Comparison of ENCODE assay signal across 1 cellular context in the genomic region with DNA sequence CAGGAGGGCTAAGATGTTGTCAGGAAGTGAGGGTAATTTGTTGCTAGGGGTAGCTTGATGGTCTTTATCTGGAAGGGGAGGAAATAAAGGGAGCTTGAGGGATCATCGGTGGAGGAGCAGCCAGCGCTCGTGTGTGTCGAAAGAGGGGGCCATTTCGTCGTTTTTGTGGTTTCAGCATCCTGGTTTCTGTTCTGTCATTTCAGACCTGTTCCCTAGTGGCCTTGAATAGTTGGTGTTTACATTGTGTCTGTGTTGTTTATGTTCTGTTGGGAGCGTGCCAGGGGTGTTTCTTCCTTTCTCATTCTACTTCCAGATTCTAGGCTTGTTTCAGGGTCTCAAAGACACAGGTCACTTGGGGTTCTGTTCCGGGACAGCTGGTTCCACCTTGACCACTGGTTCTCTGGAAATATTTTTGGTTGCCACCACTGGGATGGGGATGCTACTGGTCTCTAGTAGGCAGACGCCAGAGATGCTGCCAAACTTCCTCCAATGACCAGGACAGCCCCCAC.
TF ChIP-seq lines count a peak whose summit lies in the region.

No MANE protein-coding gene starts in this region.

TF ChIP-seq in HepG2, 621 proteins besides CTCF, POLR2A, EP300 and RAD21 (continued from another document and continues in another):
- TF ChIP-seq ZNF512 (CRISPR knock-in tag; IDR thresholded peaks at IDR 0.05), result no peak
- TF ChIP-seq, protein P1, sequence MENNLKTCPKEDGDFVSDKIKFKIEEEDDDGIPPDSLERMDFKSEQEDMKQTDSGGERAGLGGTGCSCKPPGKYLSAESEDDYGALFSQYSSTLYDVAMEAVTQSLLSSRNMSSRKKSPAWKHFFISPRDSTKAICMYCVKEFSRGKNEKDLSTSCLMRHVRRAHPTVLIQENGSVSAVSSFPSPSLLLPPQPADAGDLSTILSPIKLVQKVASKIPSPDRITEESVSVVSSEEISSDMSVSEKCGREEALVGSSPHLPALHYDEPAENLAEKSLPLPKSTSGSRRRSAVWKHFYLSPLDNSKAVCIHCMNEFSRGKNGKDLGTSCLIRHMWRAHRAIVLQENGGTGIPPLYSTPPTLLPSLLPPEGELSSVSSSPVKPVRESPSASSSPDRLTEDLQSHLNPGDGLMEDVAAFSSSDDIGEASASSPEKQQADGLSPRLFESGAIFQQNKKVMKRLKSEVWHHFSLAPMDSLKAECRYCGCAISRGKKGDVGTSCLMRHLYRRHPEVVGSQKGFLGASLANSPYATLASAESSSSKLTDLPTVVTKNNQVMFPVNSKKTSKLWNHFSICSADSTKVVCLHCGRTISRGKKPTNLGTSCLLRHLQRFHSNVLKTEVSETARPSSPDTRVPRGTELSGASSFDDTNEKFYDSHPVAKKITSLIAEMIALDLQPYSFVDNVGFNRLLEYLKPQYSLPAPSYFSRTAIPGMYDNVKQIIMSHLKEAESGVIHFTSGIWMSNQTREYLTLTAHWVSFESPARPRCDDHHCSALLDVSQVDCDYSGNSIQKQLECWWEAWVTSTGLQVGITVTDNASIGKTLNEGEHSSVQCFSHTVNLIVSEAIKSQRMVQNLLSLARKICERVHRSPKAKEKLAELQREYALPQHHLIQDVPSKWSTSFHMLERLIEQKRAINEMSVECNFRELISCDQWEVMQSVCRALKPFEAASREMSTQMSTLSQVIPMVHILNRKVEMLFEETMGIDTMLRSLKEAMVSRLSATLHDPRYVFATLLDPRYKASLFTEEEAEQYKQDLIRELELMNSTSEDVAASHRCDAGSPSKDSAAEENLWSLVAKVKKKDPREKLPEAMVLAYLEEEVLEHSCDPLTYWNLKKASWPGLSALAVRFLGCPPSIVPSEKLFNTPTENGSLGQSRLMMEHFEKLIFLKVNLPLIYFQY (CRISPR knock-in tag; IDR thresholded peaks at IDR 0.05; ENCODE audit: borderline replicate concordance), result no peak
- TF ChIP-seq, protein P2, sequence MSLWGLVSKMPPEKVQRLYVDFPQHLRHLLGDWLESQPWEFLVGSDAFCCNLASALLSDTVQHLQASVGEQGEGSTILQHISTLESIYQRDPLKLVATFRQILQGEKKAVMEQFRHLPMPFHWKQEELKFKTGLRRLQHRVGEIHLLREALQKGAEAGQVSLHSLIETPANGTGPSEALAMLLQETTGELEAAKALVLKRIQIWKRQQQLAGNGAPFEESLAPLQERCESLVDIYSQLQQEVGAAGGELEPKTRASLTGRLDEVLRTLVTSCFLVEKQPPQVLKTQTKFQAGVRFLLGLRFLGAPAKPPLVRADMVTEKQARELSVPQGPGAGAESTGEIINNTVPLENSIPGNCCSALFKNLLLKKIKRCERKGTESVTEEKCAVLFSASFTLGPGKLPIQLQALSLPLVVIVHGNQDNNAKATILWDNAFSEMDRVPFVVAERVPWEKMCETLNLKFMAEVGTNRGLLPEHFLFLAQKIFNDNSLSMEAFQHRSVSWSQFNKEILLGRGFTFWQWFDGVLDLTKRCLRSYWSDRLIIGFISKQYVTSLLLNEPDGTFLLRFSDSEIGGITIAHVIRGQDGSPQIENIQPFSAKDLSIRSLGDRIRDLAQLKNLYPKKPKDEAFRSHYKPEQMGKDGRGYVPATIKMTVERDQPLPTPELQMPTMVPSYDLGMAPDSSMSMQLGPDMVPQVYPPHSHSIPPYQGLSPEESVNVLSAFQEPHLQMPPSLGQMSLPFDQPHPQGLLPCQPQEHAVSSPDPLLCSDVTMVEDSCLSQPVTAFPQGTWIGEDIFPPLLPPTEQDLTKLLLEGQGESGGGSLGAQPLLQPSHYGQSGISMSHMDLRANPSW (CRISPR knock-in tag; IDR thresholded peaks at IDR 0.05; ENCODE audit: borderline replicate concordance), result 0 out of 2 replicates have a peak, but pooled peaks have one; percentile 35
- 0 out of 2 replicates have a peak, but pooled peaks have one; percentile 37 for TF ChIP-seq ZNF567 (CRISPR knock-in tag; IDR thresholded peaks at IDR 0.05; ENCODE audit: borderline replicate concordance)
- TF ChIP-seq HDAC2 (CRISPR knock-in tag; IDR thresholded peaks at IDR 0.05), result peak; percentile 46; the same call in 1 of the 2 replicates
- TF ChIP-seq DNMT3B (CRISPR knock-in tag; conservative IDR thresholded peaks at IDR 0.05), result no peak
- TF ChIP-seq HOXA5 (CRISPR knock-in tag; IDR thresholded peaks at IDR 0.05), result peak; percentile 66
- TF ChIP-seq, protein P3, sequence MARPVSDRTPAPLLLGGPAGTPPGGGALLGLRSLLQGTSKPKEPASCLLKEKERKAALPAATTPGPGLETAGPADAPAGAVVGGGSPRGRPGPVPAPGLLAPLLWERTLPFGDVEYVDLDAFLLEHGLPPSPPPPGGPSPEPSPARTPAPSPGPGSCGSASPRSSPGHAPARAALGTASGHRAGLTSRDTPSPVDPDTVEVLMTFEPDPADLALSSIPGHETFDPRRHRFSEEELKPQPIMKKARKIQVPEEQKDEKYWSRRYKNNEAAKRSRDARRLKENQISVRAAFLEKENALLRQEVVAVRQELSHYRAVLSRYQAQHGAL (CRISPR knock-in tag; IDR thresholded peaks at IDR 0.05; ENCODE audit: not compliant biosample characterization), result no peak
- TF ChIP-seq, protein P4, sequence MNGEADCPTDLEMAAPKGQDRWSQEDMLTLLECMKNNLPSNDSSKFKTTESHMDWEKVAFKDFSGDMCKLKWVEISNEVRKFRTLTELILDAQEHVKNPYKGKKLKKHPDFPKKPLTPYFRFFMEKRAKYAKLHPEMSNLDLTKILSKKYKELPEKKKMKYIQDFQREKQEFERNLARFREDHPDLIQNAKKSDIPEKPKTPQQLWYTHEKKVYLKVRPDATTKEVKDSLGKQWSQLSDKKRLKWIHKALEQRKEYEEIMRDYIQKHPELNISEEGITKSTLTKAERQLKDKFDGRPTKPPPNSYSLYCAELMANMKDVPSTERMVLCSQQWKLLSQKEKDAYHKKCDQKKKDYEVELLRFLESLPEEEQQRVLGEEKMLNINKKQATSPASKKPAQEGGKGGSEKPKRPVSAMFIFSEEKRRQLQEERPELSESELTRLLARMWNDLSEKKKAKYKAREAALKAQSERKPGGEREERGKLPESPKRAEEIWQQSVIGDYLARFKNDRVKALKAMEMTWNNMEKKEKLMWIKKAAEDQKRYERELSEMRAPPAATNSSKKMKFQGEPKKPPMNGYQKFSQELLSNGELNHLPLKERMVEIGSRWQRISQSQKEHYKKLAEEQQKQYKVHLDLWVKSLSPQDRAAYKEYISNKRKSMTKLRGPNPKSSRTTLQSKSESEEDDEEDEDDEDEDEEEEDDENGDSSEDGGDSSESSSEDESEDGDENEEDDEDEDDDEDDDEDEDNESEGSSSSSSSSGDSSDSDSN (CRISPR knock-in tag; IDR thresholded peaks at IDR 0.05), result 0 out of 2 replicates have a peak, but pooled peaks have one; percentile 31
- TF ChIP-seq, protein P5, sequence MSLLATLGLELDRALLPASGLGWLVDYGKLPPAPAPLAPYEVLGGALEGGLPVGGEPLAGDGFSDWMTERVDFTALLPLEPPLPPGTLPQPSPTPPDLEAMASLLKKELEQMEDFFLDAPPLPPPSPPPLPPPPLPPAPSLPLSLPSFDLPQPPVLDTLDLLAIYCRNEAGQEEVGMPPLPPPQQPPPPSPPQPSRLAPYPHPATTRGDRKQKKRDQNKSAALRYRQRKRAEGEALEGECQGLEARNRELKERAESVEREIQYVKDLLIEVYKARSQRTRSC (CRISPR knock-in tag; IDR thresholded peaks at IDR 0.05; ENCODE audit: low read depth), result no peak
- 0 out of 2 replicates have a peak, but pooled peaks have one; percentile 36 for TF ChIP-seq NFATC3 (CRISPR knock-in tag; IDR thresholded peaks at IDR 0.05)
- TF ChIP-seq TFAP4 (IDR thresholded peaks at IDR 0.05; ENCODE audit: borderline replicate concordance, low read depth), result no peak
- peak; percentile 69; the same call in 1 of the 2 replicates for TF ChIP-seq ERF (CRISPR knock-in tag; IDR thresholded peaks at IDR 0.05)
- TF ChIP-seq, protein P6, sequence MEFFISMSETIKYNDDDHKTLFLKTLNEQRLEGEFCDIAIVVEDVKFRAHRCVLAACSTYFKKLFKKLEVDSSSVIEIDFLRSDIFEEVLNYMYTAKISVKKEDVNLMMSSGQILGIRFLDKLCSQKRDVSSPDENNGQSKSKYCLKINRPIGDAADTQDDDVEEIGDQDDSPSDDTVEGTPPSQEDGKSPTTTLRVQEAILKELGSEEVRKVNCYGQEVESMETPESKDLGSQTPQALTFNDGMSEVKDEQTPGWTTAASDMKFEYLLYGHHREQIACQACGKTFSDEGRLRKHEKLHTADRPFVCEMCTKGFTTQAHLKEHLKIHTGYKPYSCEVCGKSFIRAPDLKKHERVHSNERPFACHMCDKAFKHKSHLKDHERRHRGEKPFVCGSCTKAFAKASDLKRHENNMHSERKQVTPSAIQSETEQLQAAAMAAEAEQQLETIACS (CRISPR knock-in tag; IDR thresholded peaks at IDR 0.05), result no peak
- TF ChIP-seq ELF3 (CRISPR knock-in tag; IDR thresholded peaks at IDR 0.05), result peak; percentile 86
- TF ChIP-seq DRAP1 (CRISPR knock-in tag; IDR thresholded peaks at IDR 0.05), result peak; percentile 21; the same call in 1 of the 2 replicates
- 0 out of 2 replicates have a peak, but pooled peaks have one; percentile 46 for TF ChIP-seq ZNF124 (CRISPR knock-in tag; IDR thresholded peaks at IDR 0.05)
- TF ChIP-seq ZNF343 (CRISPR knock-in tag; IDR thresholded peaks at IDR 0.05), result no peak
- peak; percentile 74; the same call in 1 of the 3 replicates for TF ChIP-seq MXI1 (IDR thresholded peaks at IDR 0.05; ENCODE audit: borderline replicate concordance, low read depth, low read length)
- TF ChIP-seq ZNF510 (CRISPR knock-in tag; IDR thresholded peaks at IDR 0.05; ENCODE audit: low read depth), result no peak
- no peak for TF ChIP-seq THAP7 (CRISPR knock-in tag; IDR thresholded peaks at IDR 0.05)
- TF ChIP-seq RELA (CRISPR knock-in tag; IDR thresholded peaks at IDR 0.05), result no peak
- TF ChIP-seq ZSCAN21 (CRISPR knock-in tag; IDR thresholded peaks at IDR 0.05; ENCODE audit: borderline replicate concordance), result no peak
- TF ChIP-seq ARID3A (IDR thresholded peaks at IDR 0.05; ENCODE audit: low read depth, low read length), result peak; percentile 56; the same call in 1 of the 2 replicates
- TF ChIP-seq, protein P7, sequence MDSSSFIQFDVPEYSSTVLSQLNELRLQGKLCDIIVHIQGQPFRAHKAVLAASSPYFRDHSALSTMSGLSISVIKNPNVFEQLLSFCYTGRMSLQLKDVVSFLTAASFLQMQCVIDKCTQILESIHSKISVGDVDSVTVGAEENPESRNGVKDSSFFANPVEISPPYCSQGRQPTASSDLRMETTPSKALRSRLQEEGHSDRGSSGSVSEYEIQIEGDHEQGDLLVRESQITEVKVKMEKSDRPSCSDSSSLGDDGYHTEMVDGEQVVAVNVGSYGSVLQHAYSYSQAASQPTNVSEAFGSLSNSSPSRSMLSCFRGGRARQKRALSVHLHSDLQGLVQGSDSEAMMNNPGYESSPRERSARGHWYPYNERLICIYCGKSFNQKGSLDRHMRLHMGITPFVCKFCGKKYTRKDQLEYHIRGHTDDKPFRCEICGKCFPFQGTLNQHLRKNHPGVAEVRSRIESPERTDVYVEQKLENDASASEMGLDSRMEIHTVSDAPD (CRISPR knock-in tag; IDR thresholded peaks at IDR 0.05), result no peak
- no peak for TF ChIP-seq ZNF569 (CRISPR knock-in tag; IDR thresholded peaks at IDR 0.05; ENCODE audit: borderline replicate concordance)
- no peak for TF ChIP-seq BRD4 (CRISPR knock-in tag; IDR thresholded peaks at IDR 0.05)
- TF ChIP-seq NCOA2 (CRISPR knock-in tag; IDR thresholded peaks at IDR 0.05), result no peak; the same call in 1 of the 2 replicates
- peak; percentile 80; the same call in 1 of the 2 replicates for TF ChIP-seq ZBTB25 (CRISPR knock-in tag; IDR thresholded peaks at IDR 0.05)
- TF ChIP-seq ZNF790 (CRISPR knock-in tag; IDR thresholded peaks at IDR 0.05; ENCODE audit: borderline replicate concordance), result no peak
- TF ChIP-seq TBP (CRISPR knock-in tag; IDR thresholded peaks at IDR 0.05), result 0 out of 2 replicates have a peak, but pooled peaks have one; percentile 46
- peak; percentile 51; the same call in 1 of the 2 replicates for TF ChIP-seq FOXC1 (CRISPR knock-in tag; IDR thresholded peaks at IDR 0.05; ENCODE audit: borderline replicate concordance)
